In the genomic region with DNA sequence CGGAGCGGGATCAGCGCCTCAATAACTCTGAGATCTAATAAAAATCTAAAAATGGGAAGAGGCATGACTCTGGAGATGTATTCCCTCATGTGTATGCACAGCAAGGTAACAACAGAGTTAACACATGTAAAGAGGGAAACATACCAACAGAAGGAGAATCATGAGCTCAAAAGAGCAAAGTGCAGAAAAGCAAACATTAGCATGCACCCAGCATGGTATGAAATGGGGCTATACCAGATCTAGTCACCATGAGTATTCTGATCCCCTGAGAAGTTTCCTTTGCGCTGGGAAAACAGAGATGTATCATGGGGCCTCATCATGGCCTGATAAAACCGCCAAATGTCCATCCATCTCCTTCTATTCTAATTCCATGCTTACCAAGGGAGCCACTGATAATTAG, we compare ENCODE assay signal across 2 cellular contexts.
TF ChIP-seq lines count a peak whose summit lies in the region.

No MANE protein-coding gene starts in this region.

TF ChIP-seq in GM23338, 12 proteins besides CTCF, POLR2A, EP300 and RAD21 (continues in another document):
- TF ChIP-seq, protein P1, sequence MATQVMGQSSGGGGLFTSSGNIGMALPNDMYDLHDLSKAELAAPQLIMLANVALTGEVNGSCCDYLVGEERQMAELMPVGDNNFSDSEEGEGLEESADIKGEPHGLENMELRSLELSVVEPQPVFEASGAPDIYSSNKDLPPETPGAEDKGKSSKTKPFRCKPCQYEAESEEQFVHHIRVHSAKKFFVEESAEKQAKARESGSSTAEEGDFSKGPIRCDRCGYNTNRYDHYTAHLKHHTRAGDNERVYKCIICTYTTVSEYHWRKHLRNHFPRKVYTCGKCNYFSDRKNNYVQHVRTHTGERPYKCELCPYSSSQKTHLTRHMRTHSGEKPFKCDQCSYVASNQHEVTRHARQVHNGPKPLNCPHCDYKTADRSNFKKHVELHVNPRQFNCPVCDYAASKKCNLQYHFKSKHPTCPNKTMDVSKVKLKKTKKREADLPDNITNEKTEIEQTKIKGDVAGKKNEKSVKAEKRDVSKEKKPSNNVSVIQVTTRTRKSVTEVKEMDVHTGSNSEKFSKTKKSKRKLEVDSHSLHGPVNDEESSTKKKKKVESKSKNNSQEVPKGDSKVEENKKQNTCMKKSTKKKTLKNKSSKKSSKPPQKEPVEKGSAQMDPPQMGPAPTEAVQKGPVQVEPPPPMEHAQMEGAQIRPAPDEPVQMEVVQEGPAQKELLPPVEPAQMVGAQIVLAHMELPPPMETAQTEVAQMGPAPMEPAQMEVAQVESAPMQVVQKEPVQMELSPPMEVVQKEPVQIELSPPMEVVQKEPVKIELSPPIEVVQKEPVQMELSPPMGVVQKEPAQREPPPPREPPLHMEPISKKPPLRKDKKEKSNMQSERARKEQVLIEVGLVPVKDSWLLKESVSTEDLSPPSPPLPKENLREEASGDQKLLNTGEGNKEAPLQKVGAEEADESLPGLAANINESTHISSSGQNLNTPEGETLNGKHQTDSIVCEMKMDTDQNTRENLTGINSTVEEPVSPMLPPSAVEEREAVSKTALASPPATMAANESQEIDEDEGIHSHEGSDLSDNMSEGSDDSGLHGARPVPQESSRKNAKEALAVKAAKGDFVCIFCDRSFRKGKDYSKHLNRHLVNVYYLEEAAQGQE (IDR thresholded peaks at IDR 0.05; ENCODE audit: unreplicated experiment): no peak
- TF ChIP-seq, protein P2, sequence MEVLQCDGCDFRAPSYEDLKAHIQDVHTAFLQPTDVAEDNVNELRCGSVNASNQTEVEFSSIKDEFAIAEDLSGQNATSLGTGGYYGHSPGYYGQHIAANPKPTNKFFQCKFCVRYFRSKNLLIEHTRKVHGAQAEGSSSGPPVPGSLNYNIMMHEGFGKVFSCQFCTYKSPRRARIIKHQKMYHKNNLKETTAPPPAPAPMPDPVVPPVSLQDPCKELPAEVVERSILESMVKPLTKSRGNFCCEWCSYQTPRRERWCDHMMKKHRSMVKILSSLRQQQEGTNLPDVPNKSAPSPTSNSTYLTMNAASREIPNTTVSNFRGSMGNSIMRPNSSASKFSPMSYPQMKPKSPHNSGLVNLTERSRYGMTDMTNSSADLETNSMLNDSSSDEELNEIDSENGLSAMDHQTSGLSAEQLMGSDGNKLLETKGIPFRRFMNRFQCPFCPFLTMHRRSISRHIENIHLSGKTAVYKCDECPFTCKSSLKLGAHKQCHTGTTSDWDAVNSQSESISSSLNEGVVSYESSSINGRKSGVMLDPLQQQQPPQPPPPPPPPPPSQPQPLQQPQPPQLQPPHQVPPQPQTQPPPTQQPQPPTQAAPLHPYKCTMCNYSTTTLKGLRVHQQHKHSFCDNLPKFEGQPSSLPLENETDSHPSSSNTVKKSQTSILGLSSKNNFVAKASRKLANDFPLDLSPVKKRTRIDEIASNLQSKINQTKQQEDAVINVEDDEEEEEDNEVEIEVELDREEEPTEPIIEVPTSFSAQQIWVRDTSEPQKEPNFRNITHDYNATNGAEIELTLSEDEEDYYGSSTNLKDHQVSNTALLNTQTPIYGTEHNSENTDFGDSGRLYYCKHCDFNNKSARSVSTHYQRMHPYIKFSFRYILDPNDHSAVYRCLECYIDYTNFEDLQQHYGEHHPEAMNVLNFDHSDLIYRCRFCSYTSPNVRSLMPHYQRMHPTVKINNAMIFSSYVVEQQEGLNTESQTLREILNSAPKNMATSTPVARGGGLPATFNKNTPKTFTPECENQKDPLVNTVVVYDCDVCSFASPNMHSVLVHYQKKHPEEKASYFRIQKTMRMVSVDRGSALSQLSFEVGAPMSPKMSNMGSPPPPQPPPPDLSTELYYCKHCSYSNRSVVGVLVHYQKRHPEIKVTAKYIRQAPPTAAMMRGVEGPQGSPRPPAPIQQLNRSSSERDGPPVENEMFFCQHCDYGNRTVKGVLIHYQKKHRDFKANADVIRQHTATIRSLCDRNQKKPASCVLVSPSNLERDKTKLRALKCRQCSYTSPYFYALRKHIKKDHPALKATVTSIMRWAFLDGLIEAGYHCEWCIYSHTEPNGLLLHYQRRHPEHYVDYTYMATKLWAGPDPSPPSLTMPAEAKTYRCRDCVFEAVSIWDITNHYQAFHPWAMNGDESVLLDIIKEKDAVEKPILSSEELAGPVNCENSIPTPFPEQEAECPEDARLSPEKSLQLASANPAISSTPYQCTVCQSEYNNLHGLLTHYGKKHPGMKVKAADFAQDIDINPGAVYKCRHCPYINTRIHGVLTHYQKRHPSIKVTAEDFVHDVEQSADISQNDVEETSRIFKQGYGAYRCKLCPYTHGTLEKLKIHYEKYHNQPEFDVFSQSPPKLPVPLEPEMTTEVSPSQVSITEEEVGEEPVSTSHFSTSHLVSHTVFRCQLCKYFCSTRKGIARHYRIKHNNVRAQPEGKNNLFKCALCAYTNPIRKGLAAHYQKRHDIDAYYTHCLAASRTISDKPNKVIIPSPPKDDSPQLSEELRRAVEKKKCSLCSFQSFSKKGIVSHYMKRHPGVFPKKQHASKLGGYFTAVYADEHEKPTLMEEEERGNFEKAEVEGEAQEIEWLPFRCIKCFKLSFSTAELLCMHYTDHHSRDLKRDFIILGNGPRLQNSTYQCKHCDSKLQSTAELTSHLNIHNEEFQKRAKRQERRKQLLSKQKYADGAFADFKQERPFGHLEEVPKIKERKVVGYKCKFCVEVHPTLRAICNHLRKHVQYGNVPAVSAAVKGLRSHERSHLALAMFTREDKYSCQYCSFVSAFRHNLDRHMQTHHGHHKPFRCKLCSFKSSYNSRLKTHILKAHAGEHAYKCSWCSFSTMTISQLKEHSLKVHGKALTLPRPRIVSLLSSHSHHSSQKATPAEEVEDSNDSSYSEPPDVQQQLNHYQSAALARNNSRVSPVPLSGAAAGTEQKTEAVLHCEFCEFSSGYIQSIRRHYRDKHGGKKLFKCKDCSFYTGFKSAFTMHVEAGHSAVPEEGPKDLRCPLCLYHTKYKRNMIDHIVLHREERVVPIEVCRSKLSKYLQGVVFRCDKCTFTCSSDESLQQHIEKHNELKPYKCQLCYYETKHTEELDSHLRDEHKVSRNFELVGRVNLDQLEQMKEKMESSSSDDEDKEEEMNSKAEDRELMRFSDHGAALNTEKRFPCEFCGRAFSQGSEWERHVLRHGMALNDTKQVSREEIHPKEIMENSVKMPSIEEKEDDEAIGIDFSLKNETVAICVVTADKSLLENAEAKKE (CRISPR knock-in tag; IDR thresholded peaks at IDR 0.05): no peak
- TF ChIP-seq ZNF114 (CRISPR knock-in tag; IDR thresholded peaks at IDR 0.05): no peak
- TF ChIP-seq NANOG (IDR thresholded peaks at IDR 0.05; ENCODE audit: borderline replicate concordance): no peak
- no peak for TF ChIP-seq CREB1 (CRISPR knock-in tag; IDR thresholded peaks at IDR 0.05; ENCODE audit: low read depth)
- no peak for TF ChIP-seq JUNB (IDR thresholded peaks at IDR 0.05; ENCODE audit: unreplicated experiment)
- no peak for TF ChIP-seq ZNF331 (CRISPR knock-in tag; IDR thresholded peaks at IDR 0.05; ENCODE audit: low read depth)
- TF ChIP-seq POLR2AphosphoS5 (IDR thresholded peaks at IDR 0.05; ENCODE audit: low read depth): no peak
- no peak for TF ChIP-seq EZH2 (IDR thresholded peaks at IDR 0.05; ENCODE audit: low read depth, unreplicated experiment)
- TF ChIP-seq, protein P3, sequence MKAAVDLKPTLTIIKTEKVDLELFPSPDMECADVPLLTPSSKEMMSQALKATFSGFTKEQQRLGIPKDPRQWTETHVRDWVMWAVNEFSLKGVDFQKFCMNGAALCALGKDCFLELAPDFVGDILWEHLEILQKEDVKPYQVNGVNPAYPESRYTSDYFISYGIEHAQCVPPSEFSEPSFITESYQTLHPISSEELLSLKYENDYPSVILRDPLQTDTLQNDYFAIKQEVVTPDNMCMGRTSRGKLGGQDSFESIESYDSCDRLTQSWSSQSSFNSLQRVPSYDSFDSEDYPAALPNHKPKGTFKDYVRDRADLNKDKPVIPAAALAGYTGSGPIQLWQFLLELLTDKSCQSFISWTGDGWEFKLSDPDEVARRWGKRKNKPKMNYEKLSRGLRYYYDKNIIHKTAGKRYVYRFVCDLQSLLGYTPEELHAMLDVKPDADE (IDR thresholded peaks at IDR 0.05): no peak

TF ChIP-seq in HepG2, 621 proteins besides CTCF, POLR2A, EP300 and RAD21 (continued from another document and continues in another):
- TF ChIP-seq, protein P4, sequence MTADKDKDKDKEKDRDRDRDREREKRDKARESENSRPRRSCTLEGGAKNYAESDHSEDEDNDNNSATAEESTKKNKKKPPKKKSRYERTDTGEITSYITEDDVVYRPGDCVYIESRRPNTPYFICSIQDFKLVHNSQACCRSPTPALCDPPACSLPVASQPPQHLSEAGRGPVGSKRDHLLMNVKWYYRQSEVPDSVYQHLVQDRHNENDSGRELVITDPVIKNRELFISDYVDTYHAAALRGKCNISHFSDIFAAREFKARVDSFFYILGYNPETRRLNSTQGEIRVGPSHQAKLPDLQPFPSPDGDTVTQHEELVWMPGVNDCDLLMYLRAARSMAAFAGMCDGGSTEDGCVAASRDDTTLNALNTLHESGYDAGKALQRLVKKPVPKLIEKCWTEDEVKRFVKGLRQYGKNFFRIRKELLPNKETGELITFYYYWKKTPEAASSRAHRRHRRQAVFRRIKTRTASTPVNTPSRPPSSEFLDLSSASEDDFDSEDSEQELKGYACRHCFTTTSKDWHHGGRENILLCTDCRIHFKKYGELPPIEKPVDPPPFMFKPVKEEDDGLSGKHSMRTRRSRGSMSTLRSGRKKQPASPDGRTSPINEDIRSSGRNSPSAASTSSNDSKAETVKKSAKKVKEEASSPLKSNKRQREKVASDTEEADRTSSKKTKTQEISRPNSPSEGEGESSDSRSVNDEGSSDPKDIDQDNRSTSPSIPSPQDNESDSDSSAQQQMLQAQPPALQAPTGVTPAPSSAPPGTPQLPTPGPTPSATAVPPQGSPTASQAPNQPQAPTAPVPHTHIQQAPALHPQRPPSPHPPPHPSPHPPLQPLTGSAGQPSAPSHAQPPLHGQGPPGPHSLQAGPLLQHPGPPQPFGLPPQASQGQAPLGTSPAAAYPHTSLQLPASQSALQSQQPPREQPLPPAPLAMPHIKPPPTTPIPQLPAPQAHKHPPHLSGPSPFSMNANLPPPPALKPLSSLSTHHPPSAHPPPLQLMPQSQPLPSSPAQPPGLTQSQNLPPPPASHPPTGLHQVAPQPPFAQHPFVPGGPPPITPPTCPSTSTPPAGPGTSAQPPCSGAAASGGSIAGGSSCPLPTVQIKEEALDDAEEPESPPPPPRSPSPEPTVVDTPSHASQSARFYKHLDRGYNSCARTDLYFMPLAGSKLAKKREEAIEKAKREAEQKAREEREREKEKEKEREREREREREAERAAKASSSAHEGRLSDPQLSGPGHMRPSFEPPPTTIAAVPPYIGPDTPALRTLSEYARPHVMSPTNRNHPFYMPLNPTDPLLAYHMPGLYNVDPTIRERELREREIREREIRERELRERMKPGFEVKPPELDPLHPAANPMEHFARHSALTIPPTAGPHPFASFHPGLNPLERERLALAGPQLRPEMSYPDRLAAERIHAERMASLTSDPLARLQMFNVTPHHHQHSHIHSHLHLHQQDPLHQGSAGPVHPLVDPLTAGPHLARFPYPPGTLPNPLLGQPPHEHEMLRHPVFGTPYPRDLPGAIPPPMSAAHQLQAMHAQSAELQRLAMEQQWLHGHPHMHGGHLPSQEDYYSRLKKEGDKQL (CRISPR knock-in tag; IDR thresholded peaks at IDR 0.05; ENCODE audit: low read depth): no peak
- TF ChIP-seq NFIB (CRISPR knock-in tag; IDR thresholded peaks at IDR 0.05; ENCODE audit: borderline replicate concordance) (no peak), ZNF136 (CRISPR knock-in tag; IDR thresholded peaks at IDR 0.05; ENCODE audit: low read depth) (no peak), TMF1 (CRISPR knock-in tag; IDR thresholded peaks at IDR 0.05; ENCODE audit: low read depth) (no peak), ZNF891 (CRISPR knock-in tag; IDR thresholded peaks at IDR 0.05) (no peak), ZNF788 (CRISPR knock-in tag; IDR thresholded peaks at IDR 0.05; ENCODE audit: borderline replicate concordance) (no peak), ATF7-NPFF (CRISPR knock-in tag; IDR thresholded peaks at IDR 0.05; ENCODE audit: low read depth) (no peak), ATRX (CRISPR knock-in tag; IDR thresholded peaks at IDR 0.05; ENCODE audit: borderline replicate concordance) (no peak), FOXC1 (CRISPR knock-in tag; IDR thresholded peaks at IDR 0.05; ENCODE audit: borderline replicate concordance) (no peak), TAF15 (IDR thresholded peaks at IDR 0.05; ENCODE audit: low read depth, low read length, poor library complexity, severe bottlenecking) (no peak), TEAD3 (CRISPR knock-in tag; optimal IDR thresholded peaks at IDR 0.05; ENCODE audit: borderline replicate concordance) (peak; percentile 80)
- TF ChIP-seq, protein P5, sequence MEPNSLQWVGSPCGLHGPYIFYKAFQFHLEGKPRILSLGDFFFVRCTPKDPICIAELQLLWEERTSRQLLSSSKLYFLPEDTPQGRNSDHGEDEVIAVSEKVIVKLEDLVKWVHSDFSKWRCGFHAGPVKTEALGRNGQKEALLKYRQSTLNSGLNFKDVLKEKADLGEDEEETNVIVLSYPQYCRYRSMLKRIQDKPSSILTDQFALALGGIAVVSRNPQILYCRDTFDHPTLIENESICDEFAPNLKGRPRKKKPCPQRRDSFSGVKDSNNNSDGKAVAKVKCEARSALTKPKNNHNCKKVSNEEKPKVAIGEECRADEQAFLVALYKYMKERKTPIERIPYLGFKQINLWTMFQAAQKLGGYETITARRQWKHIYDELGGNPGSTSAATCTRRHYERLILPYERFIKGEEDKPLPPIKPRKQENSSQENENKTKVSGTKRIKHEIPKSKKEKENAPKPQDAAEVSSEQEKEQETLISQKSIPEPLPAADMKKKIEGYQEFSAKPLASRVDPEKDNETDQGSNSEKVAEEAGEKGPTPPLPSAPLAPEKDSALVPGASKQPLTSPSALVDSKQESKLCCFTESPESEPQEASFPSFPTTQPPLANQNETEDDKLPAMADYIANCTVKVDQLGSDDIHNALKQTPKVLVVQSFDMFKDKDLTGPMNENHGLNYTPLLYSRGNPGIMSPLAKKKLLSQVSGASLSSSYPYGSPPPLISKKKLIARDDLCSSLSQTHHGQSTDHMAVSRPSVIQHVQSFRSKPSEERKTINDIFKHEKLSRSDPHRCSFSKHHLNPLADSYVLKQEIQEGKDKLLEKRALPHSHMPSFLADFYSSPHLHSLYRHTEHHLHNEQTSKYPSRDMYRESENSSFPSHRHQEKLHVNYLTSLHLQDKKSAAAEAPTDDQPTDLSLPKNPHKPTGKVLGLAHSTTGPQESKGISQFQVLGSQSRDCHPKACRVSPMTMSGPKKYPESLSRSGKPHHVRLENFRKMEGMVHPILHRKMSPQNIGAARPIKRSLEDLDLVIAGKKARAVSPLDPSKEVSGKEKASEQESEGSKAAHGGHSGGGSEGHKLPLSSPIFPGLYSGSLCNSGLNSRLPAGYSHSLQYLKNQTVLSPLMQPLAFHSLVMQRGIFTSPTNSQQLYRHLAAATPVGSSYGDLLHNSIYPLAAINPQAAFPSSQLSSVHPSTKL (CRISPR knock-in tag; IDR thresholded peaks at IDR 0.05): peak; percentile 61
- TF ChIP-seq, protein P6, sequence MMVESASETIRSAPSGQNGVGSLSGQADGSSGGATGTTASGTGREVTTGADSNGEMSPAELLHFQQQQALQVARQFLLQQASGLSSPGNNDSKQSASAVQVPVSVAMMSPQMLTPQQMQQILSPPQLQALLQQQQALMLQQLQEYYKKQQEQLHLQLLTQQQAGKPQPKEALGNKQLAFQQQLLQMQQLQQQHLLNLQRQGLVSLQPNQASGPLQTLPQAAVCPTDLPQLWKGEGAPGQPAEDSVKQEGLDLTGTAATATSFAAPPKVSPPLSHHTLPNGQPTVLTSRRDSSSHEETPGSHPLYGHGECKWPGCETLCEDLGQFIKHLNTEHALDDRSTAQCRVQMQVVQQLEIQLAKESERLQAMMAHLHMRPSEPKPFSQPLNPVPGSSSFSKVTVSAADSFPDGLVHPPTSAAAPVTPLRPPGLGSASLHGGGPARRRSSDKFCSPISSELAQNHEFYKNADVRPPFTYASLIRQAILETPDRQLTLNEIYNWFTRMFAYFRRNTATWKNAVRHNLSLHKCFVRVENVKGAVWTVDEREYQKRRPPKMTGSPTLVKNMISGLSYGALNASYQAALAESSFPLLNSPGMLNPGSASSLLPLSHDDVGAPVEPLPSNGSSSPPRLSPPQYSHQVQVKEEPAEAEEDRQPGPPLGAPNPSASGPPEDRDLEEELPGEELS (CRISPR knock-in tag; IDR thresholded peaks at IDR 0.05): no peak
